ENCODE assay signal across 10 cellular contexts in genomic region chr19:32372726-32373613, GRCh38. TPM values are rescaled to one million over a fixed set of nuclear protein-coding genes. Genes with fewer than 3 reads are reported as not detected.
DNase-seq lines count a peak whose midpoint lies in the region; ATAC-seq, FAIRE-seq and TF ChIP-seq lines count a peak whose summit lies in the region.
"Had no signal": no experiment of that assay in that cellular context is flagged by ENCODE, and none has a peak within 500 bp of the region (broad histone marks: within the 10 kb centered on the region; RNA-seq: fewer than 3 reads in every experiment).

No MANE protein-coding gene starts in this region.

- H3K9ac ChIP-seq in HUES64 (ENCODE audit: low read depth, low read length) (no peak overlapping the region; the same call in 1 of the 2 replicates), K562 (ENCODE audit: insufficient read depth in 1 of 2, low read depth in 2 of 2, low read length in 2 of 2) (peak overlapping the region in 1 of 2 experiments; percentile 62; a peak in 2 of 4 replicates), liver (ENCODE audit: low read depth in 1 of 2, low read length in 2 of 2) (peak overlapping the region in 1 of 2 donors; percentile 61)

- no peaks in the 10 kb centered on the region for H3K9me3 ChIP-seq in HUES64 (ENCODE audit: insufficient read depth, low read depth, low read length)
- peaks cover 9% of the 10 kb centered on the region for H3K9me3 ChIP-seq in K562 (replicated peaks; ENCODE audit: control insufficient read depth, insufficient read depth, low read depth, low read length)
- no peaks in the 10 kb centered on the region for H3K9me3 ChIP-seq in liver (ENCODE audit: control insufficient read depth in 4 of 4, low read length in 3 of 4)
- no peaks in the 10 kb centered on the region for H3K9me3 ChIP-seq in transverse colon
- no peaks in the 10 kb centered on the region for H3K9me3 ChIP-seq in aorta (ENCODE audit: control insufficient read depth, low read length)

- TF ChIP-seq CTCF in K562 (IDR thresholded peaks at IDR 0.05 in 2 of 3, conservative IDR thresholded peaks at IDR 0.05 in 1 of 3; ENCODE audit: insufficient read depth in 2 of 3, low read depth in 1 of 3, low read length in 3 of 3) = no peak
- no peak for TF ChIP-seq CTCF in liver (IDR thresholded peaks at IDR 0.05; ENCODE audit: low read depth, low read length, missing input control)
- TF ChIP-seq CTCF in transverse colon (IDR thresholded peaks at IDR 0.05) = no peak

- H3K4me3 ChIP-seq in HUES64 (ENCODE audit: low read length) = no peak overlapping the region
- no peak overlapping the region for H3K4me3 ChIP-seq in K562
- H3K4me3 ChIP-seq in liver (ENCODE audit: low read depth in 1 of 3, low read length in 3 of 3) = no peak overlapping the region
- no peak overlapping the region for H3K4me3 ChIP-seq in transverse colon
- H3K4me3 ChIP-seq in aorta (ENCODE audit: low read length in 2 of 2) = no peak overlapping the region

- CTCF ChIA-PET in K562 (lab: Yijun Ruan, JAX; ENCODE audit: low intra/inter-chr PET ratio) = no interaction called here

- peak; percentile 30 for ATAC-seq in K562
- no peak for ATAC-seq in GM19467 (IDR thresholded peaks at IDR 0.05; ENCODE audit: unreplicated experiment)
- ATAC-seq in aorta (ENCODE audit: low FRiP score) = no peak
- no peak for ATAC-seq in GM21381 (IDR thresholded peaks at IDR 0.05; ENCODE audit: unreplicated experiment)

- BruUV-seq in K562 (replicated peaks; lab: Mats Ljungman, UMichigan) = no TSS peak

- H3K27me3 ChIP-seq in HUES64 (ENCODE audit: insufficient read depth, low read length) = no peaks in the 10 kb centered on the region
- H3K27me3 ChIP-seq in K562 (ENCODE audit: control insufficient read depth in 2 of 2, insufficient read depth in 2 of 2, low read length in 2 of 2) = no peaks in the 10 kb centered on the region
- H3K27me3 ChIP-seq in liver (ENCODE audit: control insufficient read depth in 4 of 4, insufficient read depth in 4 of 4, low read length in 3 of 4) = no peaks in the 10 kb centered on the region
- no peaks in the 10 kb centered on the region for H3K27me3 ChIP-seq in transverse colon
- no peaks in the 10 kb centered on the region for H3K27me3 ChIP-seq in aorta (ENCODE audit: control insufficient read depth in 1 of 2, insufficient read depth in 2 of 2, low read length in 1 of 2)

- H4K20me1 ChIP-seq in K562 (replicated peaks; ENCODE audit: control insufficient read depth, insufficient read depth, low read length) = no peaks in the 10 kb centered on the region

- 95% methylated on average over 7 of the region's 8 CpGs for WGBS in HUES64
- 54% methylated on average over 8 of the region's 8 CpGs for WGBS in K562 (ENCODE audit: insufficient coverage, low coverage, missing lambda C conversion rate)
- 90% methylated on average over 8 of the region's 8 CpGs for WGBS in liver
- 92 to 95% methylated on average over 4 to 8 of the region's 8 CpGs for WGBS in transverse colon (ENCODE audit: low coverage in 1 of 2), 2 donors
- 72 to 81% methylated on average over 8 of the region's 8 CpGs for WGBS in aorta, 2 donors

- POLR2A ChIA-PET in K562 (lab: Yijun Ruan, JAX) = interaction anchor here (0.8 to 1.6 kb wide), 5 partner anchors 13 to 86 kb away, joined by 3 to 5 read pairs (median 4); no protein-coding TSS in a partner anchor

- H3K9me1 ChIP-seq in K562 (ENCODE audit: control insufficient read depth, insufficient read depth, low read length) = no peaks in the 10 kb centered on the region

- DNase-seq in K562 (ENCODE audit: extremely low read depth in 1 of 4, low spot score in 3 of 4) (no peak), transverse colon (no peak), aorta (no peak)
- DNase-seq: activated CD4-positive, alpha-beta T cell treated with anti-CD3 and anti-CD28 coated beads for 1 hour; activated naive CD8-positive, alpha-beta T cell treated with anti-CD3 and anti-CD28 coated beads, Interleukin-2, amount 10 ng/mL, durations not matched to agents 7 days and 5 days; NK-92 treated with Interleukin-12 subunit alpha and Interleukin-12 subunit beta, amount 100 ng/mL, for 24 hours had no signal

- H3K36me3 ChIP-seq in HUES64 (ENCODE audit: insufficient read depth, low read length) (peaks cover 60% of the 10 kb centered on the region), K562 (ENCODE audit: control insufficient read depth, insufficient read depth, low read length) (peaks cover 67% of the 10 kb centered on the region), liver (ENCODE audit: control insufficient read depth in 4 of 4, insufficient read depth in 3 of 4, low read depth in 1 of 4, low read length in 3 of 4) (peaks cover 0 to 8% (median 0%) of the 10 kb centered on the region in 4 donors), transverse colon (peaks cover 0 to 9% (median 3%) of the 10 kb centered on the region in 4 donors), aorta (ENCODE audit: control insufficient read depth in 1 of 2, insufficient read depth in 2 of 2, low read length in 1 of 2) (peaks cover 2% of the 10 kb centered on the region in 2 donors)

- in situ Hi-C loops in K562 (cut with MboI) = no loop called here
- in situ Hi-C loops in transverse colon (cut with MboI; ENCODE audit: low pct_ligation_motif_present in 1 of 4, low pct_unique_long_range_greater_than_20kb in 1 of 4, low sequenced_read_pairs in 3 of 4) = no loop called here

- peak overlapping the region; percentile 67 for H3K4me2 ChIP-seq in K562 (ENCODE audit: insufficient read depth, low read length)

- TF ChIP-seq EP300 in K562 (IDR thresholded peaks at IDR 0.05; ENCODE audit: low read length) (no peak), transverse colon (IDR thresholded peaks at IDR 0.05; ENCODE audit: low read depth) (no peak)

- H3K4me1 ChIP-seq in HUES64 (ENCODE audit: insufficient read depth, low read length) (peaks cover 7% of the 10 kb centered on the region; the same call in 1 of the 2 replicates), K562 (replicated peaks in 1 of 2; ENCODE audit: control insufficient read depth in 2 of 2, insufficient read depth in 2 of 2, low read length in 2 of 2) (peaks cover 7 to 41% of the 10 kb centered on the region in 2 experiments), liver (ENCODE audit: control insufficient read depth in 4 of 4, insufficient read depth in 4 of 4, low read length in 3 of 4) (peaks cover 4 to 10% (median 7%) of the 10 kb centered on the region in 4 donors), transverse colon (peaks cover 0 to 22% (median 17%) of the 10 kb centered on the region in 4 donors), aorta (ENCODE audit: control insufficient read depth in 1 of 2, insufficient read depth in 2 of 2, low read length in 2 of 2) (peaks cover 0 to 2% of the 10 kb centered on the region in 2 donors)

- TF ChIP-seq POLR2A in K562 (conservative IDR thresholded peaks at IDR 0.05) = no peak
- no peak for TF ChIP-seq POLR2A in transverse colon (IDR thresholded peaks at IDR 0.05)

- TF ChIP-seq RAD21 in K562 (CRISPR knock-in tag; conservative IDR thresholded peaks at IDR 0.05 in 1 of 2, IDR thresholded peaks at IDR 0.05 in 1 of 2) (no peak), liver (IDR thresholded peaks at IDR 0.05) (no peak)

- FAIRE-seq in K562 (lab: Jason Lieb, UNC) = peak; percentile 32

- peaks cover 52% of the 10 kb centered on the region for H3K79me2 ChIP-seq in K562 (ENCODE audit: control insufficient read depth, insufficient read depth, low read length)

- 0 out of 2 replicates have a peak overlapping the region, but pooled peaks have one; percentile 37 for H2AFZ ChIP-seq in K562 (ENCODE audit: low read depth, low read length)

- H3K27ac ChIP-seq in HUES64 (ENCODE audit: low read depth, low read length) (peak overlapping the region; percentile 51), K562 (ENCODE audit: extremely low read depth, low read depth, low read length) (peak overlapping the region; percentile 93), liver (ENCODE audit: low read depth in 1 of 2, low read length in 2 of 2) (peak overlapping the region; percentile 92 to 99), transverse colon (peak overlapping the region; percentile 68 to 73 (median 69)), aorta (ENCODE audit: low read depth in 1 of 2, low read length in 2 of 2) (peak overlapping the region in 1 of 2 donors; percentile 38)

- intact Hi-C loops in K562 (cut with micrococcal nuclease) = no loop called here
- intact Hi-C loops in transverse colon (cut with DNase I; ENCODE audit: low total_unique reads) = no loop called here
- intact Hi-C loops in aorta (cut with DNase I) = loop anchor here in 1 of 2 donors (5.0 kb wide), 1 partner anchor 34 kb away; the partner anchor contains the start of gene DPY19L3

RNA-seq across cellular contexts. Expression of gene ZNF507, which starts 27.6 kb away (rescaled TPM):
- polyA plus RNA-seq in HUES64 (2013, experiment 1 of 2) = 20.2 TPM
- polyA plus RNA-seq in HUES64 (2013, experiment 2 of 2) = 18.8 TPM
- 20.4 and 74.7 TPM in 2 replicates for total RNA-seq in K562 (2011; cell fraction: chromatin; rRNA removed; ENCODE audit: low replicate concordance)
- total RNA-seq in K562 (2011; cell fraction: nucleolus; rRNA removed) = 9.5 and 13.7 TPM in 2 replicates
- total RNA-seq in K562 (2011; cell fraction: nucleoplasm; rRNA removed) = 27.4 and 35.9 TPM in 2 replicates
- total RNA-seq in K562 (2014; rRNA removed) (7.8 and 9.2 TPM in 2 replicates), K562 (2014; rRNA removed; fragmentation: Illumina TruSeq; extraction: Trizol) (10.4 and 11.8 TPM in 2 replicates), K562 (2015; rRNA removed; fragmentation: Illumina TruSeq; extraction: Trizol) (9.5 and 10.1 TPM in 2 replicates), K562 (2021) (15.1 and 18.1 TPM in 2 replicates), liver (10 to 100 TPM; 11.1 to 14.1 TPM), transverse colon (10 to 100 TPM; 20.3 to 30.0 (median 22.5) TPM), aorta (10 to 100 TPM; 23.2 to 25.1 TPM)
- polyA plus RNA-seq in K562 (2011; rRNA removed) (22.4 and 25.0 TPM in 2 replicates), K562 (2014; fragmentation: Illumina TruSeq; extraction: Trizol) (16.8 and 17.8 TPM in 2 replicates), K562 (2014; fragmentation: Nextera tagmentation; extraction: Ambion mirVana) (1 to 10 TPM; 2.9 to 3.2 TPM), K562 (2014; rRNA removed) (11.2 and 12.0 TPM in 2 replicates), liver (1 to 10 TPM; 2.9 to 3.0 TPM), aorta (1 to 10 TPM; 5.5 to 8.7 TPM)
- polyA plus RNA-seq in K562 (2011; cell fraction: cytosol; rRNA removed) = 6.0 and 11.1 TPM in 2 replicates
- polyA plus RNA-seq in K562 (2011; cell fraction: nucleus; rRNA removed) = 17.7 and 20.0 TPM in 2 replicates
- polyA plus RNA-seq in K562 (2012) = 7.5 and 8.7 TPM in 2 replicates
- 45.8 and 57.4 TPM in 2 replicates for polyA minus RNA-seq in K562 (2011; rRNA and poly(A)+ RNA removed)
- polyA minus RNA-seq in K562 (2011; cell fraction: cytosol; rRNA and poly(A)+ RNA removed) = 12.8 and 13.5 TPM in 2 replicates
- polyA minus RNA-seq in K562 (2011; cell fraction: nucleus; rRNA and poly(A)+ RNA removed) = 18.2 and 29.5 TPM in 2 replicates

RNA-seq across cellular contexts. Expression of gene DPY19L3, which starts 32.6 kb away (rescaled TPM):
- 33.9 TPM for polyA plus RNA-seq in HUES64 (2013, experiment 1 of 2)
- polyA plus RNA-seq in HUES64 (2013, experiment 2 of 2) = 36.3 TPM
- 95.7 and 203 TPM in 2 replicates for total RNA-seq in K562 (2011; cell fraction: chromatin; rRNA removed; ENCODE audit: low replicate concordance)
- 66.5 and 77.7 TPM in 2 replicates for total RNA-seq in K562 (2011; cell fraction: nucleolus; rRNA removed)
- 69.9 and 110 TPM in 2 replicates for total RNA-seq in K562 (2011; cell fraction: nucleoplasm; rRNA removed)
- total RNA-seq in K562 (2014; rRNA removed) (18.8 and 39.7 TPM in 2 replicates), K562 (2014; rRNA removed; fragmentation: Illumina TruSeq; extraction: Trizol) (22.0 and 33.9 TPM in 2 replicates), K562 (2015; rRNA removed; fragmentation: Illumina TruSeq; extraction: Trizol) (19.4 and 20.8 TPM in 2 replicates), K562 (2021) (35.2 and 39.2 TPM in 2 replicates), liver (10 to 100 TPM; 11.5 to 13.0 TPM), transverse colon (10 to 100 TPM; 15.6 to 48.6 (median 20.2) TPM), aorta (10 to 100 TPM; 33.5 to 47.6 TPM)
- polyA plus RNA-seq in K562 (2011; rRNA removed) (37.2 and 38.3 TPM in 2 replicates), K562 (2014; fragmentation: Illumina TruSeq; extraction: Trizol) (25.0 and 31.5 TPM in 2 replicates), K562 (2014; fragmentation: Nextera tagmentation; extraction: Ambion mirVana) (1 to 10 TPM; 4.7 to 6.0 TPM), K562 (2014; rRNA removed) (30.8 and 32.0 TPM in 2 replicates), liver (1 to 10 TPM; 2.7 to 3.3 TPM), aorta (10 to 100 TPM in 1 of 2 donors, 1 to 10 TPM in 1; 5.9 to 12.7 TPM)
- 29.9 and 36.1 TPM in 2 replicates for polyA plus RNA-seq in K562 (2011; cell fraction: cytosol; rRNA removed)
- polyA plus RNA-seq in K562 (2011; cell fraction: nucleus; rRNA removed) = 148 and 257 TPM in 2 replicates
- polyA plus RNA-seq in K562 (2012) = 13.8 and 24.8 TPM in 2 replicates
- 77.5 and 87.2 TPM in 2 replicates for polyA minus RNA-seq in K562 (2011; rRNA and poly(A)+ RNA removed)
- 28.4 and 34.1 TPM in 2 replicates for polyA minus RNA-seq in K562 (2011; cell fraction: cytosol; rRNA and poly(A)+ RNA removed)
- polyA minus RNA-seq in K562 (2011; cell fraction: nucleus; rRNA and poly(A)+ RNA removed) = 93.3 and 118 TPM in 2 replicates
